In the genomic region with DNA sequence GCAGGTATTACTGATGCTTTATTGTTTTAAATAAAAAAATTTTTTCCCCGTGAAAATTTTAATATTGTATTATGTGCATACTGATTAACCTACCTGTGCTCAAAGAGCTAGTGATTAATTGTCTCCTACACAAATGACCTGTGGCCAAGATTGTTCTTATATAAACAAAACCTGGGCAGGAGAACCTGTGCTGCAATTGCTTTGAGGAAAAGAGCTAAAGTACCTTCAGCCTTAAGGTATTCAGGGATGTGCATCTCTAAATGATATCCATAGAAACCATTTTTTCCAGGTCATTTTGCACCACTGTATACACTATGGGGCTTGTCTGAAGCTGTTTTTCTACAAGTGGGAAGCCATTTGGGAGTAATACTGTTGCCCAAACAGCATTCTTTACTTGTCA, we compare ENCODE assay signal across 1 cellular context.
TF ChIP-seq lines count a peak whose summit lies in the region.

No MANE protein-coding gene starts in this region.

TF ChIP-seq in WTC11, 78 proteins besides CTCF, POLR2A, EP300 and RAD21 (continued from another document):
- TF ChIP-seq, protein P1, sequence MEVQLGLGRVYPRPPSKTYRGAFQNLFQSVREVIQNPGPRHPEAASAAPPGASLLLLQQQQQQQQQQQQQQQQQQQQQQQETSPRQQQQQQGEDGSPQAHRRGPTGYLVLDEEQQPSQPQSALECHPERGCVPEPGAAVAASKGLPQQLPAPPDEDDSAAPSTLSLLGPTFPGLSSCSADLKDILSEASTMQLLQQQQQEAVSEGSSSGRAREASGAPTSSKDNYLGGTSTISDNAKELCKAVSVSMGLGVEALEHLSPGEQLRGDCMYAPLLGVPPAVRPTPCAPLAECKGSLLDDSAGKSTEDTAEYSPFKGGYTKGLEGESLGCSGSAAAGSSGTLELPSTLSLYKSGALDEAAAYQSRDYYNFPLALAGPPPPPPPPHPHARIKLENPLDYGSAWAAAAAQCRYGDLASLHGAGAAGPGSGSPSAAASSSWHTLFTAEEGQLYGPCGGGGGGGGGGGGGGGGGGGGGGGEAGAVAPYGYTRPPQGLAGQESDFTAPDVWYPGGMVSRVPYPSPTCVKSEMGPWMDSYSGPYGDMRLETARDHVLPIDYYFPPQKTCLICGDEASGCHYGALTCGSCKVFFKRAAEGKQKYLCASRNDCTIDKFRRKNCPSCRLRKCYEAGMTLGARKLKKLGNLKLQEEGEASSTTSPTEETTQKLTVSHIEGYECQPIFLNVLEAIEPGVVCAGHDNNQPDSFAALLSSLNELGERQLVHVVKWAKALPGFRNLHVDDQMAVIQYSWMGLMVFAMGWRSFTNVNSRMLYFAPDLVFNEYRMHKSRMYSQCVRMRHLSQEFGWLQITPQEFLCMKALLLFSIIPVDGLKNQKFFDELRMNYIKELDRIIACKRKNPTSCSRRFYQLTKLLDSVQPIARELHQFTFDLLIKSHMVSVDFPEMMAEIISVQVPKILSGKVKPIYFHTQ (CRISPR knock-in tag; IDR thresholded peaks at IDR 0.05): no peak
- TF ChIP-seq ZNF263 (CRISPR knock-in tag; IDR thresholded peaks at IDR 0.05; ENCODE audit: low read depth): no peak
- no peak for TF ChIP-seq NR2C2 (CRISPR knock-in tag; IDR thresholded peaks at IDR 0.05)
- no peak for TF ChIP-seq PRRX2 (CRISPR knock-in tag; IDR thresholded peaks at IDR 0.05)
- TF ChIP-seq, protein P2, sequence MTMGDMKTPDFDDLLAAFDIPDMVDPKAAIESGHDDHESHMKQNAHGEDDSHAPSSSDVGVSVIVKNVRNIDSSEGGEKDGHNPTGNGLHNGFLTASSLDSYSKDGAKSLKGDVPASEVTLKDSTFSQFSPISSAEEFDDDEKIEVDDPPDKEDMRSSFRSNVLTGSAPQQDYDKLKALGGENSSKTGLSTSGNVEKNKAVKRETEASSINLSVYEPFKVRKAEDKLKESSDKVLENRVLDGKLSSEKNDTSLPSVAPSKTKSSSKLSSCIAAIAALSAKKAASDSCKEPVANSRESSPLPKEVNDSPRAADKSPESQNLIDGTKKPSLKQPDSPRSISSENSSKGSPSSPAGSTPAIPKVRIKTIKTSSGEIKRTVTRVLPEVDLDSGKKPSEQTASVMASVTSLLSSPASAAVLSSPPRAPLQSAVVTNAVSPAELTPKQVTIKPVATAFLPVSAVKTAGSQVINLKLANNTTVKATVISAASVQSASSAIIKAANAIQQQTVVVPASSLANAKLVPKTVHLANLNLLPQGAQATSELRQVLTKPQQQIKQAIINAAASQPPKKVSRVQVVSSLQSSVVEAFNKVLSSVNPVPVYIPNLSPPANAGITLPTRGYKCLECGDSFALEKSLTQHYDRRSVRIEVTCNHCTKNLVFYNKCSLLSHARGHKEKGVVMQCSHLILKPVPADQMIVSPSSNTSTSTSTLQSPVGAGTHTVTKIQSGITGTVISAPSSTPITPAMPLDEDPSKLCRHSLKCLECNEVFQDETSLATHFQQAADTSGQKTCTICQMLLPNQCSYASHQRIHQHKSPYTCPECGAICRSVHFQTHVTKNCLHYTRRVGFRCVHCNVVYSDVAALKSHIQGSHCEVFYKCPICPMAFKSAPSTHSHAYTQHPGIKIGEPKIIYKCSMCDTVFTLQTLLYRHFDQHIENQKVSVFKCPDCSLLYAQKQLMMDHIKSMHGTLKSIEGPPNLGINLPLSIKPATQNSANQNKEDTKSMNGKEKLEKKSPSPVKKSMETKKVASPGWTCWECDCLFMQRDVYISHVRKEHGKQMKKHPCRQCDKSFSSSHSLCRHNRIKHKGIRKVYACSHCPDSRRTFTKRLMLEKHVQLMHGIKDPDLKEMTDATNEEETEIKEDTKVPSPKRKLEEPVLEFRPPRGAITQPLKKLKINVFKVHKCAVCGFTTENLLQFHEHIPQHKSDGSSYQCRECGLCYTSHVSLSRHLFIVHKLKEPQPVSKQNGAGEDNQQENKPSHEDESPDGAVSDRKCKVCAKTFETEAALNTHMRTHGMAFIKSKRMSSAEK (CRISPR knock-in tag; IDR thresholded peaks at IDR 0.05; ENCODE audit: borderline replicate concordance): no peak
- no peak for TF ChIP-seq ZNF416 (CRISPR knock-in tag; IDR thresholded peaks at IDR 0.05)
- TF ChIP-seq, protein P3, sequence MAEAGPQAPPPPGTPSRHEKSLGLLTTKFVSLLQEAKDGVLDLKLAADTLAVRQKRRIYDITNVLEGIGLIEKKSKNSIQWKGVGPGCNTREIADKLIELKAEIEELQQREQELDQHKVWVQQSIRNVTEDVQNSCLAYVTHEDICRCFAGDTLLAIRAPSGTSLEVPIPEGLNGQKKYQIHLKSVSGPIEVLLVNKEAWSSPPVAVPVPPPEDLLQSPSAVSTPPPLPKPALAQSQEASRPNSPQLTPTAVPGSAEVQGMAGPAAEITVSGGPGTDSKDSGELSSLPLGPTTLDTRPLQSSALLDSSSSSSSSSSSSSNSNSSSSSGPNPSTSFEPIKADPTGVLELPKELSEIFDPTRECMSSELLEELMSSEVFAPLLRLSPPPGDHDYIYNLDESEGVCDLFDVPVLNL (CRISPR knock-in tag; IDR thresholded peaks at IDR 0.05; ENCODE audit: borderline replicate concordance, low read depth): no peak
- TF ChIP-seq, protein P4, sequence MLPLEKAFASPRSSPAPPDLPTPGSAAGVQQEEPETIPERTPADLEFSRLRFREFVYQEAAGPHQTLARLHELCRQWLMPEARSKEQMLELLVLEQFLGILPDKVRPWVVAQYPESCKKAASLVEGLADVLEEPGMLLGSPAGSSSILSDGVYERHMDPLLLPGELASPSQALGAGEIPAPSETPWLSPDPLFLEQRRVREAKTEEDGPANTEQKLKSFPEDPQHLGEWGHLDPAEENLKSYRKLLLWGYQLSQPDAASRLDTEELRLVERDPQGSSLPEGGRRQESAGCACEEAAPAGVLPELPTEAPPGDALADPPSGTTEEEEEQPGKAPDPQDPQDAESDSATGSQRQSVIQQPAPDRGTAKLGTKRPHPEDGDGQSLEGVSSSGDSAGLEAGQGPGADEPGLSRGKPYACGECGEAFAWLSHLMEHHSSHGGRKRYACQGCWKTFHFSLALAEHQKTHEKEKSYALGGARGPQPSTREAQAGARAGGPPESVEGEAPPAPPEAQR (CRISPR knock-in tag; IDR thresholded peaks at IDR 0.05): no peak
- TF ChIP-seq, protein P5, sequence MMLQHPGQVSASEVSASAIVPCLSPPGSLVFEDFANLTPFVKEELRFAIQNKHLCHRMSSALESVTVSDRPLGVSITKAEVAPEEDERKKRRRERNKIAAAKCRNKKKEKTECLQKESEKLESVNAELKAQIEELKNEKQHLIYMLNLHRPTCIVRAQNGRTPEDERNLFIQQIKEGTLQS (CRISPR knock-in tag; conservative IDR thresholded peaks at IDR 0.05): no peak
TF ChIP-seq in WTC11: peak in this region for 0.
